21 cellular contexts compared by ENCODE assay signal in the genomic region with DNA sequence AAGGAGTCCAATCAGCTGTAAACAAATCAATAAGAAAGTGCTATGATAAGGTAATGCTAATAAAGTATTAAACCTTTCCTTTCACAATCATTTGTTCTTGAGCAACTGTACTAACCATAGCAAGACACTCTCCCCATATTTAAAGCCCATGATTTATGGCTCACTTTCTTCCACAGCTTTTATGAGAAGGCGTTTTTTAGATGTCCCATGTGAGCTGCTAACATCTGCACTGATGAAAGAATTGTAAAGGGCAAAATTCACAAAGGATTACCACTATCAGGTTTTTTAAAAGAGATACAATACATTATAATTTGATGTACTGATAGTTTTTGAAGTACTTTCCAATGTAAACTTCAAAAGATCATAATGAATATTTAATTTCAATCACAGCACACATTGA.
"Had no signal": no experiment of that assay in that cellular context is flagged by ENCODE, and none has a peak within 500 bp of the region (broad histone marks: within the 10 kb centered on the region; RNA-seq: fewer than 3 reads in every experiment).

No MANE protein-coding gene starts in this region.

- H3K9me3 Mint-ChIP-seq: stimulated activated naive CD8-positive, alpha-beta T cell treated with anti-CD3 and anti-CD28 coated beads, Interleukin-15, amount 100 ng/mL, for 72 hours had no signal

- DNase-seq: cerebellar nuclear complex; dermis blood vessel endothelial cell; erythroblast; gastrocnemius medialis; heart right ventricle; kidney; left cardiac atrium; left ventricle myocardium superior; mesenchymal stem cell; naive B cell; nephron progenitor cell; psoas muscle; retina; right lobe of liver; stimulated activated CD4-positive, alpha-beta T cell treated with anti-CD3 and anti-CD28 coated beads, Interleukin-2, amount 100 ng/mL, for 24 hours; stimulated activated CD4-positive, alpha-beta T cell treated with anti-CD3 and anti-CD28 coated beads, Interleukin-4, amount 100 ng/mL, for 4 hours; stimulated activated naive B cell treated with anti-CD40 and anti-IgM and Interleukin-4, amounts not matched to agents 10 μg/mL and 1 μg/mL and 100 μg/mL, for 72 hours; stimulated activated naive CD8-positive, alpha-beta T cell treated with anti-CD3 and anti-CD28 coated beads, Interleukin-15, amount 100 ng/mL, for 72 hours; trophoblast cell had no signal

- H3K36me3 Mint-ChIP-seq: naive B cell had no signal

- H3K27me3 Mint-ChIP-seq: naive B cell; stimulated activated naive B cell treated with anti-CD40 and anti-IgM and Interleukin-4, amounts not matched to agents 10 μg/mL and 1 μg/mL and 100 μg/mL, for 72 hours; stimulated activated naive CD8-positive, alpha-beta T cell treated with anti-CD3 and anti-CD28 coated beads, Interleukin-15, amount 100 ng/mL, for 72 hours had no signal

- H3K4me1 Mint-ChIP-seq: naive B cell; nephron progenitor cell; stimulated activated naive CD8-positive, alpha-beta T cell treated with anti-CD3 and anti-CD28 coated beads, Interleukin-15, amount 100 ng/mL, for 72 hours had no signal

- H3K27ac Mint-ChIP-seq: nephron progenitor cell; stimulated activated naive B cell treated with anti-CD40 and anti-IgM and Interleukin-4, amounts not matched to agents 10 μg/mL and 1 μg/mL and 100 μg/mL, for 72 hours; stimulated activated naive CD8-positive, alpha-beta T cell treated with anti-CD3 and anti-CD28 coated beads, Interleukin-15, amount 100 ng/mL, for 72 hours had no signal

- H3K4me3 Mint-ChIP-seq: naive B cell; nephron progenitor cell; stimulated activated naive B cell treated with anti-CD40 and anti-IgM and Interleukin-4, amounts not matched to agents 10 μg/mL and 1 μg/mL and 100 μg/mL, for 72 hours; stimulated activated naive CD8-positive, alpha-beta T cell treated with anti-CD3 and anti-CD28 coated beads, Interleukin-15, amount 100 ng/mL, for 72 hours had no signal

- FAIRE-seq: colon, endothelial cell of umbilical vein, kidney had no signal
